ENCODE assay signal across 13 cellular contexts in genomic region chr3:52091566-52092290, GRCh38. TPM values are rescaled to one million over a fixed set of nuclear protein-coding genes. Genes with fewer than 3 reads are reported as not detected.
DNase-seq lines count a peak whose midpoint lies in the region; ATAC-seq, FAIRE-seq and TF ChIP-seq lines count a peak whose summit lies in the region.
"Had no signal": no experiment of that assay in that cellular context is flagged by ENCODE, and none has a peak within 500 bp of the region (broad histone marks: within the 10 kb centered on the region; RNA-seq: fewer than 3 reads in every experiment).

No MANE protein-coding gene starts in this region.

- FAIRE-seq in GM12891 (lab: Jason Lieb, UNC), result no peak

- H3K23ac ChIP-seq in trophoblast cell (ENCODE audit: low read length), result no peak overlapping the region

- no peak for ATAC-seq in GM21619 (IDR thresholded peaks at IDR 0.05; ENCODE audit: unreplicated experiment)

- no peak overlapping the region for H2AFZ ChIP-seq in trophoblast cell (ENCODE audit: insufficient read depth, low read length, poor library complexity)

- H3K9me3 ChIP-seq in SJSA1 (replicated peaks), result no peaks in the 10 kb centered on the region
- no peaks in the 10 kb centered on the region for H3K9me3 ChIP-seq in cardiac muscle cell (ENCODE audit: low read depth)
- peaks cover 3% of the 10 kb centered on the region for H3K9me3 ChIP-seq in trophoblast cell (ENCODE audit: insufficient read depth, low read depth, low read length)
- H3K9me3 ChIP-seq: breast epithelium, neutrophil had no signal

- peak overlapping the region; percentile 45 for H2BK12ac ChIP-seq in trophoblast cell (ENCODE audit: low read length)

- H4K91ac ChIP-seq in trophoblast cell (ENCODE audit: low read depth, low read length), result peak overlapping the region; percentile 39

- no peak overlapping the region for H3K4ac ChIP-seq in trophoblast cell (ENCODE audit: low read depth, low read length)

- TF ChIP-seq CTCF in cardiac muscle cell (IDR thresholded peaks at IDR 0.05; ENCODE audit: low read depth, low read length), result no peak

- no peak overlapping the region for H4K8ac ChIP-seq in trophoblast cell (ENCODE audit: low read depth, low read length)

- H3K36me3 ChIP-seq in SJSA1 (peaks cover 30% of the 10 kb centered on the region), cardiac muscle cell (no peaks in the 10 kb centered on the region), trophoblast cell (ENCODE audit: control insufficient read depth in 1 of 2, insufficient read depth in 2 of 2, low read length in 2 of 2) (peaks cover 14 to 15% of the 10 kb centered on the region in 2 experiments)
- H3K36me3 ChIP-seq: breast epithelium had no signal

- no peaks in the 10 kb centered on the region for H3K27me3 ChIP-seq in SJSA1 (replicated peaks)
- no peaks in the 10 kb centered on the region for H3K27me3 ChIP-seq in cardiac muscle cell
- H3K27me3 ChIP-seq in trophoblast cell (ENCODE audit: insufficient read depth, low read length), result no peaks in the 10 kb centered on the region
- H3K27me3 ChIP-seq: breast epithelium, neutrophil had no signal

- DNase-seq in Ammon's horn (ENCODE audit: low spot score), result peak; percentile 79
- no peak for DNase-seq in SJSA1 (ENCODE audit: low read depth in 1 of 2, low spot score in 2 of 2)
- peak; percentile 16 to 52 for DNase-seq in cardiac muscle cell (ENCODE audit: low read depth in 1 of 2, low spot score in 1 of 2)
- DNase-seq in trophoblast cell, result no peak
- DNase-seq in GM12891 (ENCODE audit: insufficient read length, low spot score), result no peak
- no peak for DNase-seq in NK-92 treated with Interleukin-12 subunit alpha and Interleukin-12 subunit beta, amount 100 ng/mL, for 24 hours (lab: John Stamatoyannopoulos, UW)
- DNase-seq in HT-29 (ENCODE audit: low spot score), result no peak
- DNase-seq: Kasumi-1, NCI-H446, T-helper 1 cell had no signal

- H3K4me2 ChIP-seq in trophoblast cell (ENCODE audit: low read length), result no peak overlapping the region

- H3K4me3 ChIP-seq in SJSA1 (no peak overlapping the region), cardiac muscle cell (no peak overlapping the region), trophoblast cell (ENCODE audit: low read depth, low read length) (no peak overlapping the region)
- H3K4me3 ChIP-seq: breast epithelium had no signal

- TF ChIP-seq POLR2A in GM12891 (IDR thresholded peaks at IDR 0.05; ENCODE audit: low read depth, low read length), result no peak

- no peak overlapping the region for H3K9ac ChIP-seq in trophoblast cell (ENCODE audit: low read length)

- H3K79me1 ChIP-seq in trophoblast cell (ENCODE audit: low read length), result peaks cover 9% of the 10 kb centered on the region

- no peak overlapping the region for H3K18ac ChIP-seq in trophoblast cell (ENCODE audit: low read length)

- peak overlapping the region; percentile 73 for H2AK5ac ChIP-seq in trophoblast cell (ENCODE audit: low read length)

- H2BK5ac ChIP-seq in trophoblast cell (ENCODE audit: low read depth, low read length, poor library complexity), result peak overlapping the region; percentile 22

- no peak overlapping the region for H4K12ac ChIP-seq in trophoblast cell (ENCODE audit: low read depth, low read length)

- H3K4me1 ChIP-seq in SJSA1 (replicated peaks) (peaks cover 55% of the 10 kb centered on the region), cardiac muscle cell (ENCODE audit: low read depth) (peaks cover 75% of the 10 kb centered on the region), trophoblast cell (ENCODE audit: control insufficient read depth in 1 of 2, insufficient read depth in 2 of 2, low read length in 2 of 2) (peaks cover 44 to 45% of the 10 kb centered on the region in 2 experiments)
- H3K4me1 ChIP-seq: breast epithelium had no signal

- peak overlapping the region; percentile 95 for H3K27ac ChIP-seq in SJSA1
- H3K27ac ChIP-seq in cardiac muscle cell, result peak overlapping the region; percentile 83
- no peak overlapping the region for H3K27ac ChIP-seq in trophoblast cell (ENCODE audit: low read depth, low read length)
- H3K27ac ChIP-seq: neutrophil had no signal

- WGBS in trophoblast cell (ENCODE audit: extremely low coverage, insufficient coverage, insufficient read length), result no CpG with 5 or more reads among the region's 6 CpGs

- peaks cover 4% of the 10 kb centered on the region for H3K79me2 ChIP-seq in trophoblast cell (ENCODE audit: control insufficient read depth, insufficient read depth, low read length, poor library complexity)

- peak overlapping the region; percentile 30 for H3K14ac ChIP-seq in trophoblast cell (ENCODE audit: low read length)

- no peak overlapping the region for H2BK120ac ChIP-seq in trophoblast cell (ENCODE audit: insufficient read depth, low read length, poor library complexity)

TF ChIP-seq in GM12891, 5 proteins besides CTCF, POLR2A, EP300 and RAD21:
- TF ChIP-seq POLR2AphosphoS5 (IDR thresholded peaks at IDR 0.05; ENCODE audit: low read depth, low read length), result no peak
- TF ChIP-seq TAF1 (IDR thresholded peaks at IDR 0.05; ENCODE audit: low read depth, low read length), result no peak
- TF ChIP-seq POU2F2 (IDR thresholded peaks at IDR 0.05; ENCODE audit: low read depth, low read length), result no peak
- no peak for TF ChIP-seq PAX5 (IDR thresholded peaks at IDR 0.05; ENCODE audit: insufficient read depth, low read length, severe bottlenecking)
- no peak for TF ChIP-seq SPI1 (IDR thresholded peaks at IDR 0.05; ENCODE audit: low read depth, low read length)

RNA-seq across cellular contexts. Expression of gene DUSP7, which starts 35.4 kb away (rescaled TPM):
- total RNA-seq in SJSA1 (2014; rRNA removed; shearing (Covaris generic)), result 7.9 and 13.3 TPM in 2 replicates
- 32.2 and 39.5 TPM in 2 replicates for total RNA-seq in cardiac muscle cell
- 7.1 and 13.1 TPM in 2 replicates for polyA plus RNA-seq in cardiac muscle cell
- 14.1 and 15.4 TPM in 2 replicates for polyA plus RNA-seq in trophoblast cell (2013)
- polyA plus RNA-seq in GM12891 (2012; ENCODE audit: low read depth, missing spikeins), result 4.1 TPM
- 15.7 and 18.5 TPM in 2 replicates for total RNA-seq in HT-29 (2014; rRNA removed; shearing (Covaris generic))

Comparison
In these comparisons a context has a peak if more than half of its experiments do, and no peak if none do; other contexts are left out.
1. DNase-seq: peak in Ammon's horn (single experiment) and cardiac muscle cell (2 of 2); none in SJSA1 (0 of 2), trophoblast cell (0 of 2), GM12891 (single experiment), NK-92 treated with Interleukin-12 subunit alpha and Interleukin-12 subunit beta, amount 100 ng/mL, for 24 hours (single experiment) and HT-29 (single experiment).